In genomic region chr14:69045857-69046351, GRCh38 we compare ENCODE assay signal across 1 cellular context.
TF ChIP-seq lines count a peak whose summit lies in the region.

No MANE protein-coding gene starts in this region.

TF ChIP-seq in SK-N-SH treated with all-trans-retinoic acid at 6 μM for 48 hours, 23 proteins besides CTCF, POLR2A, EP300 and RAD21 (continued from another document):
- TF ChIP-seq ZNF8 (CRISPR knock-in tag; IDR thresholded peaks at IDR 0.05) = no peak
- no peak for TF ChIP-seq ISL1 (CRISPR knock-in tag; IDR thresholded peaks at IDR 0.05)
- TF ChIP-seq TOX (CRISPR knock-in tag; IDR thresholded peaks at IDR 0.05; ENCODE audit: borderline replicate concordance) = no peak
- no peak for TF ChIP-seq TSHZ2 (CRISPR knock-in tag; IDR thresholded peaks at IDR 0.05)
- no peak for TF ChIP-seq CSDC2 (CRISPR knock-in tag; IDR thresholded peaks at IDR 0.05)
- TF ChIP-seq, protein P1, sequence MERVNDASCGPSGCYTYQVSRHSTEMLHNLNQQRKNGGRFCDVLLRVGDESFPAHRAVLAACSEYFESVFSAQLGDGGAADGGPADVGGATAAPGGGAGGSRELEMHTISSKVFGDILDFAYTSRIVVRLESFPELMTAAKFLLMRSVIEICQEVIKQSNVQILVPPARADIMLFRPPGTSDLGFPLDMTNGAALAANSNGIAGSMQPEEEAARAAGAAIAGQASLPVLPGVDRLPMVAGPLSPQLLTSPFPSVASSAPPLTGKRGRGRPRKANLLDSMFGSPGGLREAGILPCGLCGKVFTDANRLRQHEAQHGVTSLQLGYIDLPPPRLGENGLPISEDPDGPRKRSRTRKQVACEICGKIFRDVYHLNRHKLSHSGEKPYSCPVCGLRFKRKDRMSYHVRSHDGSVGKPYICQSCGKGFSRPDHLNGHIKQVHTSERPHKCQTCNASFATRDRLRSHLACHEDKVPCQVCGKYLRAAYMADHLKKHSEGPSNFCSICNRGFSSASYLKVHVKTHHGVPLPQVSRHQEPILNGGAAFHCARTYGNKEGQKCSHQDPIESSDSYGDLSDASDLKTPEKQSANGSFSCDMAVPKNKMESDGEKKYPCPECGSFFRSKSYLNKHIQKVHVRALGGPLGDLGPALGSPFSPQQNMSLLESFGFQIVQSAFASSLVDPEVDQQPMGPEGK (CRISPR knock-in tag; IDR thresholded peaks at IDR 0.05; ENCODE audit: borderline replicate concordance) = no peak
- TF ChIP-seq ARNTL (CRISPR knock-in tag; IDR thresholded peaks at IDR 0.05; ENCODE audit: borderline replicate concordance, low read depth) = no peak
- no peak for TF ChIP-seq TCF4 (CRISPR knock-in tag; IDR thresholded peaks at IDR 0.05; ENCODE audit: borderline replicate concordance)
- TF ChIP-seq GLIS3 (CRISPR knock-in tag; IDR thresholded peaks at IDR 0.05) = no peak
- TF ChIP-seq ZNF70 (CRISPR knock-in tag; IDR thresholded peaks at IDR 0.05) = no peak
- TF ChIP-seq RARB (CRISPR knock-in tag; IDR thresholded peaks at IDR 0.05) = no peak
- no peak for TF ChIP-seq BACH2 (CRISPR knock-in tag; IDR thresholded peaks at IDR 0.05; ENCODE audit: borderline replicate concordance)
- no peak for TF ChIP-seq ESRRG (CRISPR knock-in tag; IDR thresholded peaks at IDR 0.05)
TF ChIP-seq in SK-N-SH treated with all-trans-retinoic acid at 6 μM for 48 hours: peak in this region for 0.
